Comparison of ENCODE assay signal across 9 cellular contexts in genomic region chrX:110665636-110666035, GRCh38.
DNase-seq lines count a peak whose midpoint lies in the region; ATAC-seq and TF ChIP-seq lines count a peak whose summit lies in the region.
"Had no signal": no experiment of that assay in that cellular context is flagged by ENCODE, and none has a peak within 500 bp of the region (broad histone marks: within the 10 kb centered on the region; RNA-seq: fewer than 3 reads in every experiment).

No MANE protein-coding gene starts in this region.

- no peak overlapping the region for H3K27ac Mint-ChIP-seq in activated naive CD8-positive, alpha-beta T cell treated with anti-CD3 and anti-CD28 coated beads, Interleukin-2, amount 10 ng/mL, durations not matched to agents 7 days and 5 days
- H3K27ac Mint-ChIP-seq: activated naive CD4-positive, alpha-beta T cell treated with anti-CD3 and anti-CD28 coated beads, Interleukin-2, amount 50 U/mL, for 24 hours had no signal

- H3K4me3 Mint-ChIP-seq in activated naive CD8-positive, alpha-beta T cell treated with anti-CD3 and anti-CD28 coated beads, Interleukin-2, amount 10 ng/mL, durations not matched to agents 7 days and 5 days = no peak overlapping the region
- H3K4me3 Mint-ChIP-seq: activated naive CD4-positive, alpha-beta T cell treated with anti-CD3 and anti-CD28 coated beads, Interleukin-2, amount 50 U/mL, for 24 hours had no signal

- ATAC-seq in GM21367 (IDR thresholded peaks at IDR 0.05; ENCODE audit: unreplicated experiment) (peak; percentile 74), GM18519 (IDR thresholded peaks at IDR 0.05; ENCODE audit: low FRiP score, unreplicated experiment) (no peak)
- ATAC-seq in activated naive CD8-positive, alpha-beta T cell treated with anti-CD3 and anti-CD28 coated beads, Interleukin-2, amount 10 ng/mL, durations not matched to agents 7 days and 5 days (ENCODE audit: low read depth) = peak; percentile 36
- ATAC-seq in activated CD4-positive, CD25-positive, alpha-beta regulatory T cell treated with anti-CD3 and anti-CD28 coated beads, Interleukin-2, amount 50 U/mL, for 24 hours = no peak

- DNase-seq in NCI-H345 (lab: John Stamatoyannopoulos, UW) = peak; percentile 30
- DNase-seq in NCI-H345 treated with DMSO at 0.1 percent for 48 hours (lab: John Stamatoyannopoulos, UW; ENCODE audit: unreplicated experiment) = no peak
- DNase-seq in activated naive CD8-positive, alpha-beta T cell treated with anti-CD3 and anti-CD28 coated beads, Interleukin-2, amount 10 ng/mL, durations not matched to agents 7 days and 5 days = no peak
- DNase-seq in iris pigment epithelial cell (ENCODE audit: low read depth) = peak; percentile 23

- H4K20me1 ChIP-seq in KMS-11 (ENCODE audit: insufficient read depth) = no peaks in the 10 kb centered on the region

- no peak overlapping the region for H3K4me2 ChIP-seq in KMS-11

- no peak overlapping the region for H3K9ac ChIP-seq in KMS-11

- H3K4me3 ChIP-seq in KMS-11 (IDR thresholded peaks at IDR 0.05; ENCODE audit: insufficient read depth, low read depth, low read length) = no peak overlapping the region

- H3K4me1 ChIP-seq in KMS-11 (ENCODE audit: low read depth, poor library complexity, severe bottlenecking) = no peaks in the 10 kb centered on the region

- TF ChIP-seq CTCF in KMS-11 (conservative IDR thresholded peaks at IDR 0.05; ENCODE audit: low read depth, low read length) = peak; percentile 62; the same call in 1 of the 2 replicates

- H3K36me3 Mint-ChIP-seq in activated naive CD8-positive, alpha-beta T cell treated with anti-CD3 and anti-CD28 coated beads, Interleukin-2, amount 10 ng/mL, durations not matched to agents 7 days and 5 days = no peaks in the 10 kb centered on the region
- H3K36me3 Mint-ChIP-seq: activated naive CD4-positive, alpha-beta T cell treated with anti-CD3 and anti-CD28 coated beads, Interleukin-2, amount 50 U/mL, for 24 hours had no signal

- no peaks in the 10 kb centered on the region for H3K4me1 Mint-ChIP-seq in activated naive CD8-positive, alpha-beta T cell treated with anti-CD3 and anti-CD28 coated beads, Interleukin-2, amount 10 ng/mL, durations not matched to agents 7 days and 5 days
- H3K4me1 Mint-ChIP-seq: activated naive CD4-positive, alpha-beta T cell treated with anti-CD3 and anti-CD28 coated beads, Interleukin-2, amount 50 U/mL, for 24 hours had no signal

- H3K36me3 ChIP-seq in KMS-11 (ENCODE audit: insufficient read depth) = no peaks in the 10 kb centered on the region

- no peaks in the 10 kb centered on the region for H3K27me3 Mint-ChIP-seq in activated naive CD8-positive, alpha-beta T cell treated with anti-CD3 and anti-CD28 coated beads, Interleukin-2, amount 10 ng/mL, durations not matched to agents 7 days and 5 days
- H3K27me3 Mint-ChIP-seq: activated naive CD4-positive, alpha-beta T cell treated with anti-CD3 and anti-CD28 coated beads, Interleukin-2, amount 50 U/mL, for 24 hours had no signal

- POLR2A ChIA-PET in activated naive CD8-positive, alpha-beta T cell treated with anti-CD3 and anti-CD28 coated beads, Interleukin-2, amount 10 ng/mL, durations not matched to agents 7 days and 5 days (lab: Charles Lee) = no interaction called here

- no peaks in the 10 kb centered on the region for H3K27me3 ChIP-seq in KMS-11 (ENCODE audit: insufficient read depth, low read depth)

- H3K27ac ChIP-seq in KMS-11 = no peak overlapping the region

- no peaks in the 10 kb centered on the region for H3K9me3 Mint-ChIP-seq in activated naive CD8-positive, alpha-beta T cell treated with anti-CD3 and anti-CD28 coated beads, Interleukin-2, amount 10 ng/mL, durations not matched to agents 7 days and 5 days
- H3K9me3 Mint-ChIP-seq: activated naive CD4-positive, alpha-beta T cell treated with anti-CD3 and anti-CD28 coated beads, Interleukin-2, amount 50 U/mL, for 24 hours had no signal

- H3K79me2 ChIP-seq in KMS-11 (ENCODE audit: insufficient read depth, low read depth) = no peaks in the 10 kb centered on the region

- H2AFZ ChIP-seq in KMS-11 (ENCODE audit: low read depth) = no peak overlapping the region

Comparison
In these comparisons a context has a peak if more than half of its experiments do, and no peak if none do; other contexts are left out.
1. DNase-seq: peak in NCI-H345 (single experiment) and iris pigment epithelial cell (single experiment); none in NCI-H345 treated with DMSO at 0.1 percent for 48 hours (single experiment) and activated naive CD8-positive, alpha-beta T cell treated with anti-CD3 and anti-CD28 coated beads, Interleukin-2, amount 10 ng/mL, durations not matched to agents 7 days and 5 days (single experiment).
2. ATAC-seq: peak in GM21367 (single experiment) and activated naive CD8-positive, alpha-beta T cell treated with anti-CD3 and anti-CD28 coated beads, Interleukin-2, amount 10 ng/mL, durations not matched to agents 7 days and 5 days (single experiment); none in activated CD4-positive, CD25-positive, alpha-beta regulatory T cell treated with anti-CD3 and anti-CD28 coated beads, Interleukin-2, amount 50 U/mL, for 24 hours (0 of 2) and GM18519 (single experiment).